ENCODE assay signal across 8 cellular contexts in the genomic region with DNA sequence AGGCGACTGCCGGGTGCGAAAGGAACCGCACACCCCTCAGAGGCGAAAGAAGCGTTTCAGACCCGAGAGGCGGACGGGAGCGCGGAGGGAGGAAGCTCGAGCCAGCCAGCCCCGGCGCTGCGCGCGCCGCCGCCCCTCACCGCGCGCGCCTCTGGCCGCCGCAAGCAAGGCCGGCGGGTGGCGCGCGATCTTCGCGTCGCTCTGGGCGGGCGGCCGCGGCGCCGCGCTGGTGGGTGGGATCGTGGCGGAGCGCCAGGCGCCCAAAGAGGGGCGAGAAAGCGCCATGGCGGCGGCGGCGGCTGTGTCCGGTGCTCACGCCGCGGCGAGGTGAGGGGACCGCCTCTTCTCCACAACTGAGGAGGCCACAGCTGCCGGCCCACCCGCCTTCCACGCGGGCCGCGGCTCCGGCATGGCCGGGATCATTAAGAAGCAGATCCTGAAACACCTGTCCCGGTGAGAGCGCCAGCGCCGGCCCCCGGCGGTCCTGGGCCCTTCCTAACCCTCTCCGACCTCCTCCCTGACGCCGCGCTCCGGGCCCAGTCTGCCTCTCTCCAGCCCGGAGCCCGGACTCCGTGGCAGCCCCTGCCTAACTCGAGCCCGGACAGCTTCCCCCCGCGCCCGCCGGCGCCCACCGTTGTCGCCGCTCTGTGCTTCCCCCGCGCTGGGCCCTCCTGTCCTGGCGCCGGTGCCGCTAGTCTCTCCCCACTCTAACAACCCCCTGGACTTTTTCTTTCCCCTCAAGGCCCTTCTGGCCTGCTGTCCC. TPM values are rescaled to one million over a fixed set of nuclear protein-coding genes. Genes with fewer than 3 reads are reported as not detected.
DNase-seq lines count a peak whose midpoint lies in the region; ATAC-seq and TF ChIP-seq lines count a peak whose summit lies in the region.

A gene with protein sequence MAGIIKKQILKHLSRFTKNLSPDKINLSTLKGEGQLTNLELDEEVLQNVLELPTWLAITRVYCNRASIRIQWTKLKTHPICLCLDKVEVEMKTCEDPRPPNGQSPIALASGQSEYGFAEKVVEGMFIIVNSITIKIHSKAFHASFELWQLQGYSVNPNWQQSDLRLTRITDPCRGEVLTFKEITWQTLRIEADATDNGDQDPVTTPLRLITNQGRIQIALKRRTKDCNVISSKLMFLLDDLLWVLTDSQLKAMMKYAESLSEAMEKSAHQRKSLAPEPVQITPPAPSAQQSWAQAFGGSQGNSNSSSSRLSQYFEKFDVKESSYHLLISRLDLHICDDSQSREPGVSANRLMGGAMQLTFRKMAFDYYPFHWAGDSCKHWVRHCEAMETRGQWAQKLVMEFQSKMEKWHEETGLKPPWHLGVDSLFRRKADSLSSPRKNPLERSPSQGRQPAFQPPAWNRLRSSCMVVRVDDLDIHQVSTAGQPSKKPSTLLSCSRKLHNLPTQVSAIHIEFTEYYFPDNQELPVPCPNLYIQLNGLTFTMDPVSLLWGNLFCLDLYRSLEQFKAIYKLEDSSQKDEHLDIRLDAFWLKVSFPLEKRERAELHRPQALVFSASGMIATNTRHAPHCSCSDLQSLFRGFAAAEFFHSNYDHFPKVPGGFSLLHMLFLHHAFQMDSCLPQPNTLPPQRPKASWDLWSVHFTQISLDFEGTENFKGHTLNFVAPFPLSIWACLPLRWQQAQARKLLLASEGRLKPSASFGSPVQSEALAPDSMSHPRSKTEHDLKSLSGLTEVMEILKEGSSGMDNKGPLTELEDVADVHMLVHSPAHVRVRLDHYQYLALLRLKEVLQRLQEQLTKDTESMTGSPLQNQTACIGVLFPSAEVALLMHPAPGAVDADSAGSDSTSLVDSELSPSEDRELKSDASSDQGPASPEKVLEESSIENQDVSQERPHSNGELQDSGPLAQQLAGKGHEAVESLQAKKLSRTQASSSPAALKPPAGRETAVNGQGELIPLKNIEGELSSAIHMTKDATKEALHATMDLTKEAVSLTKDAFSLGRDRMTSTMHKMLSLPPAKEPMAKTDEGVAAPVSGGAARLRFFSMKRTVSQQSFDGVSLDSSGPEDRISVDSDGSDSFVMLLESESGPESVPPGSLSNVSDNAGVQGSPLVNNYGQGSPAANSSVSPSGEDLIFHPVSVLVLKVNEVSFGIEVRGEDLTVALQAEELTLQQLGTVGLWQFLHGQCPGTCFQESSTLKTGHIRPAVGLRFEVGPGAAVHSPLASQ (N-terminal part only) (plus strand): TSS at position 242 of the 763 bp plus-strand sequence. CDS start 168 bp downstream, at position 410.

- TF ChIP-seq POLR2A in erythroblast (IDR thresholded peaks at IDR 0.05; ENCODE audit: low read length) = peak; percentile 87

- peak within 1 kb of the TSS; percentile 93 for H3K27ac ChIP-seq in CD8-positive, alpha-beta memory T cell (ENCODE audit: low read depth, low read length)
- peak within 1 kb of the TSS; percentile 83 for H3K27ac ChIP-seq in OCI-LY1 (ENCODE audit: low read depth, low read length, poor library complexity, severe bottlenecking)

- H3K9me2 ChIP-seq in OCI-LY1 (ENCODE audit: low read depth, low read length) = no peaks in the 10 kb centered on the region

- no peaks in the 10 kb centered on the region for H3F3A ChIP-seq in OCI-LY1 (ENCODE audit: insufficient read depth, low read length)

- H3K4me3 ChIP-seq in CD8-positive, alpha-beta memory T cell (ENCODE audit: low read length) = peak within 1 kb of the TSS; percentile 98
- peak within 1 kb of the TSS; percentile 82 for H3K4me3 ChIP-seq in OCI-LY1 (ENCODE audit: low read depth, low read length, poor library complexity, severe bottlenecking)
- H3K4me3 ChIP-seq in mucosa of stomach (ENCODE audit: low read length) = peak within 1 kb of the TSS; percentile 98

- peaks cover 22 to 25% (median 23%) of the 10 kb centered on the region in 3 donors for H3K4me1 Mint-ChIP-seq in CD8-positive, alpha-beta memory T cell

- peak within 1 kb of the TSS; percentile 91 for H3K4me2 ChIP-seq in OCI-LY1 (ENCODE audit: low read length)

- H3K27me3 Mint-ChIP-seq in CD8-positive, alpha-beta memory T cell = no peaks in the 10 kb centered on the region

- no peaks in the 10 kb centered on the region for H4K20me1 ChIP-seq in OCI-LY1 (ENCODE audit: insufficient read depth, low read length)

- H3K9me3 Mint-ChIP-seq in CD8-positive, alpha-beta memory T cell = no peaks in the 10 kb centered on the region

- DNase-seq in CD8-positive, alpha-beta memory T cell = peak; percentile 60 to 82 (median 75)
- DNase-seq in HT1080 (ENCODE audit: low read depth) (peak; percentile 62), activated T-cell treated with anti-CD3 and anti-CD28 coated beads for 48 hours (ENCODE audit: low read depth) (peak; percentile 79), erythroblast (lab: John Stamatoyannopoulos, UW) (peak; percentile 90 to 93)
- peak; percentile 49 to 53 for DNase-seq in stimulated activated CD8-positive, alpha-beta memory T cell treated with anti-CD3 and anti-CD28 coated beads, Interleukin-7, amount 100 ng/mL, for 1 hour (ENCODE audit: low read depth in 2 of 2)

- peaks cover 19% of the 10 kb centered on the region for H3K4me1 ChIP-seq in CD8-positive, alpha-beta memory T cell (ENCODE audit: insufficient read depth, low read length)
- H3K4me1 ChIP-seq in OCI-LY1 (ENCODE audit: insufficient read depth, low read length, severe bottlenecking) (peaks cover 18% of the 10 kb centered on the region), mucosa of stomach (ENCODE audit: control insufficient read depth, insufficient read depth, low read length) (peaks cover 11% of the 10 kb centered on the region)

- peak; percentile 89 for ATAC-seq in GM19463 (IDR thresholded peaks at IDR 0.05; ENCODE audit: unreplicated experiment)

- CTCF ChIA-PET in CD8-positive, alpha-beta memory T cell (lab: Charles Lee) = interaction anchor here (1.1 to 1.7 kb wide), 3 partner anchors 11 to 332 kb away, joined by 3 to 8 read pairs (median 4); partner anchors contain the start of gene SNRPC

- peak within 1 kb of the TSS; percentile 86 for H3K9ac ChIP-seq in OCI-LY1 (ENCODE audit: low read length)
- H3K9ac ChIP-seq in mucosa of stomach (ENCODE audit: low read length) = peak within 1 kb of the TSS; percentile 97

- POLR2A ChIA-PET in CD8-positive, alpha-beta memory T cell (lab: Charles Lee) = interaction anchor here (0.5 to 2.3 kb wide), 6 partner anchors 9 to 97 kb away, joined by 3 to 16 read pairs (median 4); partner anchors contain the start of genes ANKS1A, ILRUN, SNRPC and TAF11

- TF ChIP-seq CTCF in OCI-LY1 (IDR thresholded peaks at IDR 0.05; ENCODE audit: low read length) = no peak

- peak within 1 kb of the TSS; percentile 7 for H2AFZ ChIP-seq in OCI-LY1 (ENCODE audit: low read length)

- no peaks in the 10 kb centered on the region for H3K27me3 ChIP-seq in CD8-positive, alpha-beta memory T cell (ENCODE audit: insufficient read depth, low read length, poor library complexity, severe bottlenecking)
- H3K27me3 ChIP-seq in OCI-LY1 (ENCODE audit: insufficient read depth, low read length) (no peaks in the 10 kb centered on the region), mucosa of stomach (ENCODE audit: control insufficient read depth, insufficient read depth, low read length) (no peaks in the 10 kb centered on the region)

- H3K27ac Mint-ChIP-seq in CD8-positive, alpha-beta memory T cell = peak within 1 kb of the TSS; percentile 83 to 97 (median 93)

- H3K36me3 ChIP-seq in CD8-positive, alpha-beta memory T cell (ENCODE audit: insufficient read depth, low read length) = no peaks in the 10 kb centered on the region
- H3K36me3 ChIP-seq in OCI-LY1 (ENCODE audit: insufficient read depth, low read length) = no peaks in the 10 kb centered on the region
- H3K36me3 ChIP-seq in mucosa of stomach (ENCODE audit: control insufficient read depth, insufficient read depth, low read length) = no peaks in the 10 kb centered on the region

- peaks cover 34% of the 10 kb centered on the region for H3K79me2 ChIP-seq in OCI-LY1 (ENCODE audit: insufficient read depth, low read length)

- H3K36me3 Mint-ChIP-seq in CD8-positive, alpha-beta memory T cell = peaks cover 0 to 8% (median 0%) of the 10 kb centered on the region in 3 donors

- H3K4me3 Mint-ChIP-seq in CD8-positive, alpha-beta memory T cell = peak within 1 kb of the TSS; percentile 92 to 98 (median 97)

- no peaks in the 10 kb centered on the region for H3K9me3 ChIP-seq in CD8-positive, alpha-beta memory T cell (ENCODE audit: low read length)
- H3K9me3 ChIP-seq in OCI-LY1 (ENCODE audit: low read length) = peaks cover 6% of the 10 kb centered on the region; the same call in 1 of the 2 replicates
- no peaks in the 10 kb centered on the region for H3K9me3 ChIP-seq in mucosa of stomach (ENCODE audit: control insufficient read depth, low read length)

RNA-seq across cellular contexts. Expression of the gene that starts here (rescaled TPM):
- 10 to 100 TPM; 18.8 to 19.4 TPM for total RNA-seq in CD8-positive, alpha-beta memory T cell
- 1.8 TPM for polyA plus RNA-seq in CD8-positive, alpha-beta memory T cell
- 4.7 and 7.1 TPM in 2 replicates for total RNA-seq in HT1080 (2014; rRNA removed; shearing (Covaris generic))
- 7.3 and 9.7 TPM in 2 replicates for polyA plus RNA-seq in HT1080 (2015; cell fraction: cytosol; rRNA removed)
- polyA plus RNA-seq in HT1080 (2015; cell fraction: nucleus; rRNA removed) = 8.9 and 9.5 TPM in 2 replicates

Comparison
In these comparisons a context has a peak if more than half of its experiments do, and no peak if none do; other contexts are left out.
1. Peak in every context shown above with its lines: DNase-seq, ATAC-seq, H3K4me3 ChIP-seq and H3K27ac ChIP-seq.